Comparison of ENCODE assay signal across 10 cellular contexts in the genomic region with DNA sequence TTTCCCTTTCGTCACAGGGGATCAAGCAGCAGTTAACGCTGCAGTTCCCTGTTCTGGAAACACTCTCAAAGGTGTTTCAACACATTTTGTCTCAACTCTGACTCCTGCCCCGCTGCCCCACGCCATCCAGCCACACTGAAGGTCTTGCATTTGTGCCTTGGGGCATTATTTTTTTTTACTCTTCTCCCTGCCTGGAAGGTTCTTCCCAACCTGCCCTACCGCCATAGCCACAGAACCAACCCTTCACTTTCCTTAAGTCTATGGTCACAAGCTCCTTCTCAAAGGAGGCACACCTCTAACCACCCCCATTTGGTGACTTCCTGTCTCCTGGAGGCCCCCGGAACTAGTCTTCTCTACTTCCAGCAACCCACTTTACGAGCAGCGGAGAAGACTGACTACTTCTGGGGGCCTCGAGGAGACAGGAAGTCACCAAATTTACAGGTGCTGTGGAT. TPM values are rescaled to one million over a fixed set of nuclear protein-coding genes. Genes with fewer than 3 reads are reported as not detected.
A peak's percentile ranks its signal among the peaks of the same experiment; 100 is the strongest.
DNase-seq lines count a peak whose midpoint lies in the region; ATAC-seq and TF ChIP-seq lines count a peak whose summit lies in the region.
"Had no signal": no experiment of that assay in that cellular context is flagged by ENCODE, and none has a peak within 500 bp of the region (broad histone marks: within the 10 kb centered on the region; RNA-seq: fewer than 3 reads in every experiment).

No MANE protein-coding gene starts in this region.

- no peaks in the 10 kb centered on the region for H3K9me3 ChIP-seq in muscle layer of colon (ENCODE audit: low read length)
- no peaks in the 10 kb centered on the region for H3K9me3 ChIP-seq in Peyer's patch

- no peak overlapping the region for H3K9ac ChIP-seq in muscle layer of colon (ENCODE audit: low read length)

- H3K27ac ChIP-seq in muscle layer of colon (ENCODE audit: low read depth, low read length) (peak overlapping the region; percentile 29), Peyer's patch (no peak overlapping the region)
- H3K27ac ChIP-seq: cardiac muscle cell had no signal

- H3K4me3 Mint-ChIP-seq in T-helper 2 cell treated with Interferon-gamma antibody and Interleukin-4, amounts not matched to agents 5 μg/mL and 100 μg/mL, for 36 hours, result peak overlapping the region; percentile 79

- H3K27me3 Mint-ChIP-seq in T-helper 2 cell treated with Interferon-gamma antibody and Interleukin-4, amounts not matched to agents 5 μg/mL and 100 μg/mL, for 36 hours (ENCODE audit: low read depth), result peaks cover 2% of the 10 kb centered on the region

- no peak for TF ChIP-seq CTCF in Peyer's patch (IDR thresholded peaks at IDR 0.05)

- no peaks in the 10 kb centered on the region for H3K36me3 Mint-ChIP-seq in T-helper 2 cell treated with Interferon-gamma antibody and Interleukin-4, amounts not matched to agents 5 μg/mL and 100 μg/mL, for 36 hours (ENCODE audit: low read depth)

- peak; percentile 88 for ATAC-seq in GM18498 (IDR thresholded peaks at IDR 0.05; ENCODE audit: unreplicated experiment)
- peak; percentile 96 for ATAC-seq in HG02610 (IDR thresholded peaks at IDR 0.05; ENCODE audit: unreplicated experiment)

- no peak for DNase-seq in T-helper 2 cell treated with Interferon-gamma antibody and Interleukin-4, amounts not matched to agents 5 μg/mL and 100 μg/mL, for 36 hours (ENCODE audit: low spot score)
- DNase-seq in Peyer's patch (no peak), putamen (ENCODE audit: low spot score) (no peak), mucosa of gallbladder (ENCODE audit: low spot score) (no peak), NCI-H2081 treated with DMSO at 0.1 percent for 48 hours (lab: John Stamatoyannopoulos, UW) (no peak)
- DNase-seq: NCI-H748 treated with DMSO at 0.1 percent for 48 hours had no signal

- peaks cover 8% of the 10 kb centered on the region for H3K4me1 Mint-ChIP-seq in T-helper 2 cell treated with Interferon-gamma antibody and Interleukin-4, amounts not matched to agents 5 μg/mL and 100 μg/mL, for 36 hours (ENCODE audit: low read depth)

- no peak for TF ChIP-seq POLR2A in Peyer's patch (IDR thresholded peaks at IDR 0.05)

- peak overlapping the region; percentile 78 for H3K27ac Mint-ChIP-seq in T-helper 2 cell treated with Interferon-gamma antibody and Interleukin-4, amounts not matched to agents 5 μg/mL and 100 μg/mL, for 36 hours

- H3K36me3 ChIP-seq in muscle layer of colon (ENCODE audit: insufficient read depth, low read length), result no peaks in the 10 kb centered on the region
- H3K36me3 ChIP-seq in Peyer's patch, result no peaks in the 10 kb centered on the region
- H3K36me3 ChIP-seq: cardiac muscle cell had no signal

- H3K9me3 Mint-ChIP-seq in T-helper 2 cell treated with Interferon-gamma antibody and Interleukin-4, amounts not matched to agents 5 μg/mL and 100 μg/mL, for 36 hours, result no peaks in the 10 kb centered on the region

- H3K27me3 ChIP-seq in muscle layer of colon (ENCODE audit: control insufficient read depth in 1 of 2, insufficient read depth in 2 of 2, low read length in 2 of 2), result no peaks in the 10 kb centered on the region
- no peaks in the 10 kb centered on the region for H3K27me3 ChIP-seq in Peyer's patch
- H3K27me3 ChIP-seq: cardiac muscle cell had no signal

- H3K4me1 ChIP-seq in muscle layer of colon (ENCODE audit: insufficient read depth, low read length) (no peaks in the 10 kb centered on the region), Peyer's patch (no peaks in the 10 kb centered on the region)

- H3K4me3 ChIP-seq in muscle layer of colon (ENCODE audit: low read depth in 1 of 2, low read length in 2 of 2) (no peak overlapping the region), Peyer's patch (no peak overlapping the region)
- H3K4me3 ChIP-seq: cardiac muscle cell had no signal

RNA-seq across cellular contexts. Expression of gene KL, which starts 17.2 kb away (rescaled TPM):
- 1 to 10 TPM; 2.5 to 7.0 (median 4.9) TPM for total RNA-seq in Peyer's patch
- total RNA-seq in mucosa of gallbladder, result 1.8 TPM
- total RNA-seq: cardiac muscle cell had no signal
